Comparison of ENCODE assay signal across 22 cellular contexts in the genomic region with DNA sequence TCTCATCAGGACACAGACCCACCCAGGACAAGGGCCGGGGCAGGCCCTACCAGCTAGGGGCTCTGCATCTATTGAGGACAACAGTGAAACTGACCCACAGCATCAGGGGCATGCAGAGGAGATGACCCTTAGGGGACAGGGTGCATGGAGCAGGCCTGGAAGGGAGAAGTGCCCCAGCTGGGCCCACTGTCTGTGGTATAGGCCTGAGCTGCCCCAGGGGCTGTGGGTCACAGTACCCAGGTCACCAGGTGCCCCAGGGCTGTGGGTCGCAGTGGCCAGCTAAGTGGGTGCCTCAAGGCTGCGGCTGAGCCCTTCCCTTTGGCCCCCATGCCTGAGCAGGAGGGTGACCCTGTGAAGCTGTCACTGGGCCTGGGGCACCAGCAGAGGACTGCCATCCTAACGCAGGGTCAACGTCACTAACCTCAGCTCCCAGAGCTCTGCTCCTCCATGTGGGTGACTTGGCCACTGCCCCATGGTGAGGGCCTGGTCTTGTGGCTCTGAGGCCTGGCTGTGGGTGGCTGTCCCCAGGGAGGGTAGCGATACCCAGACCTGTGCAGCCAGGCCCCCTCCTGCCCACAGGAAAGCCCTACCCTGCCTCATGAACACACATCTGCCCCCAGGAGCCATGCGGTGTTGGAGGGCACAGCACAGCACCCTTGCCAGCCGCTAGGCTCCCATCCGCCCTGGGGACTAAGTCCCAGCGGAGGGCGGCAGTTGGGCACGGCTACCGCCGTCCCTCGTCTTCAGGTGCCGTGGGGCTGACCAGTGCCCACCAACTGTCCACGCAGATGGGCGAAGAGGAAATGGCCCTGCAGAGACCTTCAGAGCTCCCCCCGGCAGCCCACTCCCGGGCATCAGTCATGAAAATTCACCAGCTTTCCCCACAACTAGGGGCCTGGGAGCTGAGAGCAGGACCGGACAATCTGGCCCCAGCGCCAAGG. TPM values are rescaled to one million over a fixed set of nuclear protein-coding genes. Genes with fewer than 3 reads are reported as not detected.
DNase-seq lines count a peak whose midpoint lies in the region; ATAC-seq and TF ChIP-seq lines count a peak whose summit lies in the region.
"Had no signal": no experiment of that assay in that cellular context is flagged by ENCODE, and none has a peak within 500 bp of the region (broad histone marks: within the 10 kb centered on the region; RNA-seq: fewer than 3 reads in every experiment).

No MANE protein-coding gene starts in this region.

- POLR2A ChIA-PET in RWPE1 (lab: Yijun Ruan, JAX; ENCODE audit: low non-redundant PET): interaction anchor here (0.5 to 1.1 kb wide), 2 partner anchors 8 to 13 kb away, joined by 3 to 4 read pairs; no protein-coding TSS in a partner anchor

- no peaks in the 10 kb centered on the region for H3K36me3 ChIP-seq in hepatocyte (replicated peaks; ENCODE audit: insufficient read depth, low read depth)
- peaks cover 41% of the 10 kb centered on the region for H3K36me3 ChIP-seq in lower lobe of right lung
- peaks cover 20 to 37% (median 30%) of the 10 kb centered on the region in 3 donors for H3K36me3 ChIP-seq in tibial artery
- peaks cover 33 to 34% of the 10 kb centered on the region in 2 donors for H3K36me3 ChIP-seq in ascending aorta

- CTCF ChIA-PET in RWPE1 (lab: Yijun Ruan, JAX): interaction anchor here (0.6 kb wide), 3 partner anchors 20 to 169 kb away, joined by 3 read pairs; a partner anchor contains a TSS

- H3K27me3 ChIP-seq in hepatocyte: no peaks in the 10 kb centered on the region
- no peaks in the 10 kb centered on the region for H3K27me3 ChIP-seq in lower lobe of right lung (ENCODE audit: low read depth)
- H3K27me3 ChIP-seq in tibial artery: no peaks in the 10 kb centered on the region
- H3K27me3 ChIP-seq in ascending aorta: no peaks in the 10 kb centered on the region
- H3K27me3 ChIP-seq: esophagus squamous epithelium, upper lobe of left lung had no signal

- H3K9me3 ChIP-seq in hepatocyte (ENCODE audit: low read depth): no peaks in the 10 kb centered on the region
- no peaks in the 10 kb centered on the region for H3K9me3 ChIP-seq in lower lobe of right lung
- H3K9me3 ChIP-seq in tibial artery: no peaks in the 10 kb centered on the region
- H3K9me3 ChIP-seq in ascending aorta: no peaks in the 10 kb centered on the region
- H3K9me3 ChIP-seq: esophagus squamous epithelium had no signal

- H3K9me3 Mint-ChIP-seq in activated T-cell treated with anti-CD3 and anti-CD28 coated beads, Interleukin-2, amount 50 U/mL, for 24 hours: no peaks in the 10 kb centered on the region
- H3K9me3 Mint-ChIP-seq in stimulated activated naive B cell treated with anti-CD40 and anti-IgM and Interleukin-4, amounts not matched to agents 10 μg/mL and 1 μg/mL and 100 μg/mL, for 72 hours: no peaks in the 10 kb centered on the region
- H3K9me3 Mint-ChIP-seq: stimulated activated naive CD8-positive, alpha-beta T cell treated with anti-CD3 and anti-CD28 coated beads, Interleukin-15, Interleukin-2, amounts not matched to agents 100 ng/mL and 50 ng/mL, for 24 hours had no signal

- H3K4me2 ChIP-seq in hepatocyte: no peak overlapping the region

- peaks cover 29% of the 10 kb centered on the region for H3K79me2 ChIP-seq in hepatocyte

- peaks cover 47% of the 10 kb centered on the region for H3K36me3 Mint-ChIP-seq in activated T-cell treated with anti-CD3 and anti-CD28 coated beads, Interleukin-2, amount 50 U/mL, for 24 hours (ENCODE audit: low read depth)
- peaks cover 8 to 14% of the 10 kb centered on the region in 2 donors for H3K36me3 Mint-ChIP-seq in stimulated activated naive B cell treated with anti-CD40 and anti-IgM and Interleukin-4, amounts not matched to agents 10 μg/mL and 1 μg/mL and 100 μg/mL, for 72 hours

- no peak overlapping the region for H2AFZ ChIP-seq in hepatocyte

- H3K27ac Mint-ChIP-seq in activated T-cell treated with anti-CD3 and anti-CD28 coated beads, Interleukin-2, amount 50 U/mL, for 24 hours: no peak overlapping the region
- H3K27ac Mint-ChIP-seq in stimulated activated naive B cell treated with anti-CD40 and anti-IgM and Interleukin-4, amounts not matched to agents 10 μg/mL and 1 μg/mL and 100 μg/mL, for 72 hours: peak overlapping the region; percentile 76
- H3K27ac Mint-ChIP-seq: stimulated activated naive CD8-positive, alpha-beta T cell treated with anti-CD3 and anti-CD28 coated beads, Interleukin-15, Interleukin-2, amounts not matched to agents 100 ng/mL and 50 ng/mL, for 24 hours had no signal

- TF ChIP-seq CTCF in RWPE1 (conservative IDR thresholded peaks at IDR 0.05; ENCODE audit: low read depth): no peak
- TF ChIP-seq CTCF in hepatocyte (IDR thresholded peaks at IDR 0.05; ENCODE audit: poor library complexity): no peak
- TF ChIP-seq CTCF in lower lobe of right lung (IDR thresholded peaks at IDR 0.05): no peak
- no peak for TF ChIP-seq CTCF in tibial artery (IDR thresholded peaks at IDR 0.05)
- TF ChIP-seq CTCF in ascending aorta (IDR thresholded peaks at IDR 0.05): no peak

- no peak for ATAC-seq in stimulated activated naive B cell treated with anti-CD40 and anti-IgM and Interleukin-4, amounts not matched to agents 10 μg/mL and 1 μg/mL and 100 μg/mL, for 72 hours (replicated peaks)
- ATAC-seq in lower lobe of right lung: no peak
- ATAC-seq: sciatic nerve had no signal

- H3K27ac ChIP-seq in RWPE1: peak overlapping the region; percentile 98
- no peak overlapping the region for H3K27ac ChIP-seq in hepatocyte
- H3K27ac ChIP-seq in lower lobe of right lung: no peak overlapping the region
- H3K27ac ChIP-seq in tibial artery: no peak overlapping the region
- H3K27ac ChIP-seq in ascending aorta: no peak overlapping the region
- H3K27ac ChIP-seq: esophagus squamous epithelium, upper lobe of left lung had no signal

- no peaks in the 10 kb centered on the region for H3K27me3 Mint-ChIP-seq in activated T-cell treated with anti-CD3 and anti-CD28 coated beads, Interleukin-2, amount 50 U/mL, for 24 hours
- no peaks in the 10 kb centered on the region for H3K27me3 Mint-ChIP-seq in stimulated activated naive B cell treated with anti-CD40 and anti-IgM and Interleukin-4, amounts not matched to agents 10 μg/mL and 1 μg/mL and 100 μg/mL, for 72 hours
- H3K27me3 Mint-ChIP-seq: stimulated activated naive CD8-positive, alpha-beta T cell treated with anti-CD3 and anti-CD28 coated beads, Interleukin-15, Interleukin-2, amounts not matched to agents 100 ng/mL and 50 ng/mL, for 24 hours had no signal

- peaks cover 18% of the 10 kb centered on the region for H3K4me1 Mint-ChIP-seq in activated T-cell treated with anti-CD3 and anti-CD28 coated beads, Interleukin-2, amount 50 U/mL, for 24 hours (ENCODE audit: low read depth)
- peaks cover 7 to 27% of the 10 kb centered on the region in 2 donors for H3K4me1 Mint-ChIP-seq in stimulated activated naive B cell treated with anti-CD40 and anti-IgM and Interleukin-4, amounts not matched to agents 10 μg/mL and 1 μg/mL and 100 μg/mL, for 72 hours

- intact Hi-C loops in lower lobe of right lung (cut with DNase I): no loop called here
- intact Hi-C loops in tibial artery (cut with DNase I; ENCODE audit: low total_unique reads): no loop called here
- intact Hi-C loops in ascending aorta (cut with DNase I): no loop called here

- no peaks in the 10 kb centered on the region for H3K9me2 ChIP-seq in hepatocyte (replicated peaks; ENCODE audit: insufficient read depth)

- H3K4me1 ChIP-seq in hepatocyte (ENCODE audit: insufficient read depth): peaks cover 22% of the 10 kb centered on the region
- peaks cover 28% of the 10 kb centered on the region for H3K4me1 ChIP-seq in lower lobe of right lung
- peaks cover 0 to 58% (median 38%) of the 10 kb centered on the region in 4 donors for H3K4me1 ChIP-seq in tibial artery
- peaks cover 4 to 24% of the 10 kb centered on the region in 2 donors for H3K4me1 ChIP-seq in ascending aorta

- H3K4me3 ChIP-seq in hepatocyte (no peak overlapping the region), lower lobe of right lung (no peak overlapping the region), tibial artery (no peak overlapping the region), ascending aorta (no peak overlapping the region)
- H3K4me3 ChIP-seq: esophagus squamous epithelium, lung, upper lobe of left lung had no signal

- WGBS in hepatocyte (ENCODE audit: low lambda C conversion rate, missing lambda C conversion rate): 97% methylated on average over 22 of the region's 22 CpGs

- H3K4me3 Mint-ChIP-seq in activated T-cell treated with anti-CD3 and anti-CD28 coated beads, Interleukin-2, amount 50 U/mL, for 24 hours: no peak overlapping the region
- H3K4me3 Mint-ChIP-seq in stimulated activated naive B cell treated with anti-CD40 and anti-IgM and Interleukin-4, amounts not matched to agents 10 μg/mL and 1 μg/mL and 100 μg/mL, for 72 hours: no peak overlapping the region
- H3K4me3 Mint-ChIP-seq: stimulated activated naive CD8-positive, alpha-beta T cell treated with anti-CD3 and anti-CD28 coated beads, Interleukin-15, Interleukin-2, amounts not matched to agents 100 ng/mL and 50 ng/mL, for 24 hours had no signal

- H4K20me1 ChIP-seq in hepatocyte (ENCODE audit: insufficient read depth, poor library complexity, severe bottlenecking): peaks cover 14% of the 10 kb centered on the region

- DNase-seq in activated T-cell treated with anti-CD3 and anti-CD28 coated beads, Interleukin-2, amount 50 U/mL, for 1 hour: peak; percentile 12
- DNase-seq in activated T-cell treated with anti-CD3 and anti-CD28 coated beads, Interleukin-2, amount 50 U/mL, for 24 hours: no peak
- no peak for DNase-seq in RWPE1 (ENCODE audit: low spot score)
- DNase-seq in hepatocyte (ENCODE audit: low spot score): peak; percentile 4
- peak; percentile 0 for DNase-seq in stimulated activated naive B cell treated with anti-CD40 and anti-IgM and Interleukin-4, amounts not matched to agents 10 μg/mL and 1 μg/mL and 100 μg/mL, for 72 hours
- DNase-seq in lower lobe of right lung: no peak
- no peak for DNase-seq in tibial artery
- no peak for DNase-seq in ascending aorta (ENCODE audit: low spot score in 2 of 2)
- DNase-seq: DMS153; effector CD4-positive, alpha-beta T cell; esophagus squamous epithelium; GDM1; Kasumi-1; NCI-H1092; NCI-H2081; NK-92 treated with Interleukin-12 subunit alpha and Interleukin-12 subunit beta, amount 100 ng/mL, for 24 hours; RPMI8226; stimulated activated CD4-positive, alpha-beta T cell treated with anti-CD3 and anti-CD28 coated beads, Interleukin-1b, Interleukin-23, amount 100 ng/mL, for 48 hours had no signal

RNA-seq across cellular contexts. Expression of a gene that starts 4.9 kb away (rescaled TPM):
- 318 and 372 TPM in 2 replicates for total RNA-seq in hepatocyte
- 508 and 568 TPM in 2 replicates for polyA plus RNA-seq in hepatocyte
- 230 TPM for total RNA-seq in lower lobe of right lung
- total RNA-seq in ascending aorta: 140 TPM

RNA-seq across cellular contexts. Expression of a gene that starts 9.1 kb away (rescaled TPM):
- 7.9 and 8.5 TPM in 2 replicates for total RNA-seq in hepatocyte
- 12.7 and 16.9 TPM in 2 replicates for polyA plus RNA-seq in hepatocyte
- total RNA-seq in lower lobe of right lung: 13.5 TPM
- 5.0 TPM for total RNA-seq in ascending aorta

RNA-seq across cellular contexts. Expression of a gene that starts 12.0 kb away (rescaled TPM):
- total RNA-seq in hepatocyte: 101 and 111 TPM in 2 replicates
- 384 and 390 TPM in 2 replicates for polyA plus RNA-seq in hepatocyte
- total RNA-seq in lower lobe of right lung: 93.6 TPM
- total RNA-seq in ascending aorta: 108 TPM

RNA-seq across cellular contexts. Expression of a gene that starts 18.9 kb away (rescaled TPM):
- total RNA-seq in hepatocyte: 2.0 and 3.0 TPM in 2 replicates
- polyA plus RNA-seq in hepatocyte: 7.2 and 7.7 TPM in 2 replicates
- 3.5 TPM for total RNA-seq in lower lobe of right lung
- total RNA-seq in ascending aorta: 5.9 TPM

RNA-seq across cellular contexts. Expression of a gene that starts 25.1 kb away (rescaled TPM):
- total RNA-seq in hepatocyte (7.6 TPM in 2 replicates), lower lobe of right lung (16.5 TPM), ascending aorta (4.4 TPM)
- 12.4 and 12.6 TPM in 2 replicates for polyA plus RNA-seq in hepatocyte

Comparison
In these comparisons a context has a peak if more than half of its experiments do, and no peak if none do; other contexts are left out.
1. DNase-seq: peak in activated T-cell treated with anti-CD3 and anti-CD28 coated beads, Interleukin-2, amount 50 U/mL, for 1 hour (single experiment), hepatocyte (single experiment) and stimulated activated naive B cell treated with anti-CD40 and anti-IgM and Interleukin-4, amounts not matched to agents 10 μg/mL and 1 μg/mL and 100 μg/mL, for 72 hours (single experiment); none in activated T-cell treated with anti-CD3 and anti-CD28 coated beads, Interleukin-2, amount 50 U/mL, for 24 hours (single experiment), RWPE1 (single experiment), lower lobe of right lung (single experiment), tibial artery (0 of 2) and ascending aorta (0 of 2).